ENCODE assay signal across 8 cellular contexts in the genomic region with DNA sequence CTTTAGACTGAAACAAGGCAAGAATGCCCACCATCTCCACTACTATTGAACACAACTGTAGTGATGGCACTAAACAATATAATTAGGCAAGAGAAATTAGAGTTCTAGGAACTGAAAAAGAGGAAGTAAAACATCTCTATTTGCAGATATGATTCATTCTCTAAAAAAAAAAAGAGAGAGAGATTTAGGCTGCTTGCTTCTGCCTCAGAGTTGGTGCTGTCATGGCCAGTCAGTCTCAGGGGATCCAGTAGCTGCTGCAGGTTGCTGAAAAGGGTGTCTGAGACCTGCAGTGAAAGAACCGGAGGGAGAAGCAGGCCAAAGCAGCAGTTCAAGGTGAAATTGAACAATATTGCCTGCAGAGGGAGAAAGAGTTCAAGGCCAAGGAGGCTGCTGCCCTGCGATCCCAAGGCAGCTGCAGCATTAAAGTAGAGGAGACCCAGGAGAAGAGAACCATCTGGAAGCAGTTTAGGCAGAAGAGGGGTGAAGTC.
DNase-seq lines count a peak whose midpoint lies in the region; ATAC-seq and TF ChIP-seq lines count a peak whose summit lies in the region.

No MANE protein-coding gene starts in this region.

- H3K4ac ChIP-seq in mesendoderm (ENCODE audit: low read depth, low read length), result no peak overlapping the region

- H3K79me2 ChIP-seq in mesendoderm (ENCODE audit: control insufficient read depth, insufficient read depth, low read length), result no peaks in the 10 kb centered on the region

- no peak overlapping the region for H3K9ac ChIP-seq in mesendoderm (ENCODE audit: low read length)

- H3K36me3 ChIP-seq in mesendoderm (ENCODE audit: control insufficient read depth, insufficient read depth, low read length), result no peaks in the 10 kb centered on the region
- H3K36me3 ChIP-seq in body of pancreas (replicated peaks in 1 of 2; ENCODE audit: insufficient read depth in 1 of 2, low read depth in 2 of 2), result peaks cover 0 to 2% of the 10 kb centered on the region in 2 donors

- no peak overlapping the region for H2BK120ac ChIP-seq in mesendoderm (ENCODE audit: low read depth, low read length)

- H3K4me2 ChIP-seq in mesendoderm (ENCODE audit: low read length), result no peak overlapping the region

- H2BK15ac ChIP-seq in mesendoderm (replicated peaks; ENCODE audit: low read depth), result no peak overlapping the region

- no peaks in the 10 kb centered on the region for H3K27me3 Mint-ChIP-seq in activated T-helper 2 cell treated with anti-CD3 and anti-CD28 coated beads, Interferon-gamma antibody, Interleukin-2, Interleukin-4, amounts not matched to agents 10 μg/mL and 5 μg/mL and 100 μg/mL, durations not matched to agents 14 hours and 24 hours and 36 hours (ENCODE audit: low read depth)

- ATAC-seq in GM19351 (IDR thresholded peaks at IDR 0.05; ENCODE audit: unreplicated experiment) (peak; percentile 99), HG03139 (IDR thresholded peaks at IDR 0.05; ENCODE audit: unreplicated experiment) (peak; percentile 100), body of pancreas (no peak)

- peaks cover 0 to 5% (median 0%) of the 10 kb centered on the region in 3 donors for H3K9me3 ChIP-seq in body of pancreas

- peak; percentile 90 for DNase-seq in SKM-1 treated with dmso at 0.1 percent for 144 hours (lab: John Stamatoyannopoulos, UW; ENCODE audit: unreplicated experiment)
- peak; percentile 72 for DNase-seq in mesendoderm
- DNase-seq in body of pancreas, result no peak
- no peak for DNase-seq in activated T-helper 2 cell treated with anti-CD3 and anti-CD28 coated beads, Interferon-gamma antibody, Interleukin-2, Interleukin-4, amounts not matched to agents 10 μg/mL and 5 μg/mL and 100 μg/mL, durations not matched to agents 14 hours and 24 hours and 36 hours (ENCODE audit: low spot score)
- DNase-seq in SW480 (ENCODE audit: low spot score), result no peak

- H3K4me3 ChIP-seq in mesendoderm (ENCODE audit: low read length), result no peak overlapping the region
- H3K4me3 ChIP-seq in body of pancreas, result no peak overlapping the region

- peak; percentile 55 for TF ChIP-seq CTCF in C4-2B (conservative IDR thresholded peaks at IDR 0.05)
- no peak for TF ChIP-seq CTCF in body of pancreas (IDR thresholded peaks at IDR 0.05)

- no peak for TF ChIP-seq POLR2A in body of pancreas (IDR thresholded peaks at IDR 0.05)

- H2AK5ac ChIP-seq in mesendoderm (ENCODE audit: low read length), result no peak overlapping the region

- peaks cover 49% of the 10 kb centered on the region for H3K36me3 Mint-ChIP-seq in activated T-helper 2 cell treated with anti-CD3 and anti-CD28 coated beads, Interferon-gamma antibody, Interleukin-2, Interleukin-4, amounts not matched to agents 10 μg/mL and 5 μg/mL and 100 μg/mL, durations not matched to agents 14 hours and 24 hours and 36 hours (ENCODE audit: low read depth)

- no peak overlapping the region for H3K18ac ChIP-seq in mesendoderm (ENCODE audit: low read length)

- no CpG with 5 or more reads among the region's 2 CpGs for WGBS in mesendoderm (ENCODE audit: extremely low coverage, insufficient coverage, low lambda C conversion rate)
- WGBS in body of pancreas, 2 donors, result 77 to 84% methylated on average over 2 of the region's 2 CpGs

- no peak overlapping the region for H3K4me3 Mint-ChIP-seq in activated T-helper 2 cell treated with anti-CD3 and anti-CD28 coated beads, Interferon-gamma antibody, Interleukin-2, Interleukin-4, amounts not matched to agents 10 μg/mL and 5 μg/mL and 100 μg/mL, durations not matched to agents 14 hours and 24 hours and 36 hours (ENCODE audit: low read depth)

- H2BK5ac ChIP-seq in mesendoderm (ENCODE audit: low read length), result no peak overlapping the region

- H3K4me1 Mint-ChIP-seq in activated T-helper 2 cell treated with anti-CD3 and anti-CD28 coated beads, Interferon-gamma antibody, Interleukin-2, Interleukin-4, amounts not matched to agents 10 μg/mL and 5 μg/mL and 100 μg/mL, durations not matched to agents 14 hours and 24 hours and 36 hours (ENCODE audit: low read depth), result peaks cover 2% of the 10 kb centered on the region

- no peak overlapping the region for H3K56ac ChIP-seq in mesendoderm (ENCODE audit: low read length)

- H3K9me3 Mint-ChIP-seq in activated T-helper 2 cell treated with anti-CD3 and anti-CD28 coated beads, Interferon-gamma antibody, Interleukin-2, Interleukin-4, amounts not matched to agents 10 μg/mL and 5 μg/mL and 100 μg/mL, durations not matched to agents 14 hours and 24 hours and 36 hours, result peaks cover 5% of the 10 kb centered on the region

- no peak overlapping the region for H3K23ac ChIP-seq in mesendoderm (ENCODE audit: low read length)

- H4K8ac ChIP-seq in mesendoderm (ENCODE audit: low read depth, low read length), result no peak overlapping the region

- H3K27ac ChIP-seq in C4-2B (no peak overlapping the region), mesendoderm (ENCODE audit: low read depth, low read length) (no peak overlapping the region), body of pancreas (no peak overlapping the region)

- no peaks in the 10 kb centered on the region for H3K79me1 ChIP-seq in mesendoderm (ENCODE audit: low read length)

- no peak overlapping the region for H4K5ac ChIP-seq in mesendoderm (ENCODE audit: low read length)

- no peaks in the 10 kb centered on the region for H3K4me1 ChIP-seq in mesendoderm (ENCODE audit: control insufficient read depth, low read depth, low read length)
- H3K4me1 ChIP-seq in body of pancreas, result no peaks in the 10 kb centered on the region

- H3K27me3 ChIP-seq in mesendoderm (ENCODE audit: insufficient read depth, low read length, poor library complexity) (no peaks in the 10 kb centered on the region), body of pancreas (no peaks in the 10 kb centered on the region)

- intact Hi-C loops in body of pancreas (cut with DNase I), result no loop called here
- intact Hi-C loops in activated T-helper 2 cell treated with anti-CD3 and anti-CD28 coated beads, Interferon-gamma antibody, Interleukin-2, Interleukin-4, amounts not matched to agents 10 μg/mL and 5 μg/mL and 100 μg/mL, durations not matched to agents 14 hours and 24 hours and 36 hours (cut with micrococcal nuclease), result no loop called here

- no peak overlapping the region for H3K27ac Mint-ChIP-seq in activated T-helper 2 cell treated with anti-CD3 and anti-CD28 coated beads, Interferon-gamma antibody, Interleukin-2, Interleukin-4, amounts not matched to agents 10 μg/mL and 5 μg/mL and 100 μg/mL, durations not matched to agents 14 hours and 24 hours and 36 hours

Comparison
In these comparisons a context has a peak if more than half of its experiments do, and no peak if none do; other contexts are left out.
1. DNase-seq: peak in SKM-1 treated with dmso at 0.1 percent for 144 hours (single experiment) and mesendoderm (single experiment); none in body of pancreas (0 of 4), activated T-helper 2 cell treated with anti-CD3 and anti-CD28 coated beads, Interferon-gamma antibody, Interleukin-2, Interleukin-4, amounts not matched to agents 10 μg/mL and 5 μg/mL and 100 μg/mL, durations not matched to agents 14 hours and 24 hours and 36 hours (single experiment) and SW480 (single experiment).